Comparison of ENCODE assay signal across 1 cellular context in genomic region chr6:167200806-167201205, GRCh38.
A peak's percentile ranks its signal among the peaks of the same experiment; 100 is the strongest.
TF ChIP-seq lines count a peak whose summit lies in the region.

No MANE protein-coding gene starts in this region.

TF ChIP-seq in HepG2, 621 proteins besides CTCF, POLR2A, EP300 and RAD21:
- TF ChIP-seq, protein P1, sequence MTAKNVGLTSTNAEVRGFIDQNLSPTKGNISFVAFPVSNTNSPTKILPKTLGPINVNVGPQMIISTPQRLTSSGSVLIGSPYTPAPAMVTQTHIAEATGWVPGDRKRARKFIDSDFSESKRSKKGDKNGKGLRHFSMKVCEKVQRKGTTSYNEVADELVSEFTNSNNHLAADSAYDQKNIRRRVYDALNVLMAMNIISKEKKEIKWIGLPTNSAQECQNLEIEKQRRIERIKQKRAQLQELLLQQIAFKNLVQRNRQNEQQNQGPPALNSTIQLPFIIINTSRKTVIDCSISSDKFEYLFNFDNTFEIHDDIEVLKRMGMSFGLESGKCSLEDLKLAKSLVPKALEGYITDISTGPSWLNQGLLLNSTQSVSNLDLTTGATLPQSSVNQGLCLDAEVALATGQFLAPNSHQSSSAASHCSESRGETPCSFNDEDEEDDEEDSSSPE (CRISPR knock-in tag; IDR thresholded peaks at IDR 0.05): no peak
- TF ChIP-seq ZSCAN20 (CRISPR knock-in tag; IDR thresholded peaks at IDR 0.05; ENCODE audit: borderline replicate concordance): no peak
- TF ChIP-seq, protein P2, sequence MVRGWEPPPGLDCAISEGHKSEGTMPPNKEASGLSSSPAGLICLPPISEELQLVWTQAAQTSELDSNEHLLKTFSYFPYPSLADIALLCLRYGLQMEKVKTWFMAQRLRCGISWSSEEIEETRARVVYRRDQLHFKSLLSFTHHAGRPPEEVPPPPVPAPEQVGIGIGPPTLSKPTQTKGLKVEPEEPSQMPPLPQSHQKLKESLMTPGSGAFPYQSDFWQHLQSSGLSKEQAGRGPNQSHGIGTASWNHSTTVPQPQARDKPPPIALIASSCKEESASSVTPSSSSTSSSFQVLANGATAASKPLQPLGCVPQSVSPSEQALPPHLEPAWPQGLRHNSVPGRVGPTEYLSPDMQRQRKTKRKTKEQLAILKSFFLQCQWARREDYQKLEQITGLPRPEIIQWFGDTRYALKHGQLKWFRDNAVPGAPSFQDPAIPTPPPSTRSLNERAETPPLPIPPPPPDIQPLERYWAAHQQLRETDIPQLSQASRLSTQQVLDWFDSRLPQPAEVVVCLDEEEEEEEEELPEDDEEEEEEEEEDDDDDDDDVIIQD (CRISPR knock-in tag; IDR thresholded peaks at IDR 0.05; ENCODE audit: low read depth): peak; percentile 51; the same call in 1 of the 2 replicates
- peak; percentile 64 for TF ChIP-seq FOSL2 (CRISPR knock-in tag; IDR thresholded peaks at IDR 0.05)
- peak; percentile 87 for TF ChIP-seq ZBTB38 (CRISPR knock-in tag; IDR thresholded peaks at IDR 0.05)
- TF ChIP-seq, protein P3, sequence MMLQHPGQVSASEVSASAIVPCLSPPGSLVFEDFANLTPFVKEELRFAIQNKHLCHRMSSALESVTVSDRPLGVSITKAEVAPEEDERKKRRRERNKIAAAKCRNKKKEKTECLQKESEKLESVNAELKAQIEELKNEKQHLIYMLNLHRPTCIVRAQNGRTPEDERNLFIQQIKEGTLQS (CRISPR knock-in tag; IDR thresholded peaks at IDR 0.05): 0 out of 2 replicates have a peak, but pooled peaks have one; percentile 27
- TF ChIP-seq, protein P4, sequence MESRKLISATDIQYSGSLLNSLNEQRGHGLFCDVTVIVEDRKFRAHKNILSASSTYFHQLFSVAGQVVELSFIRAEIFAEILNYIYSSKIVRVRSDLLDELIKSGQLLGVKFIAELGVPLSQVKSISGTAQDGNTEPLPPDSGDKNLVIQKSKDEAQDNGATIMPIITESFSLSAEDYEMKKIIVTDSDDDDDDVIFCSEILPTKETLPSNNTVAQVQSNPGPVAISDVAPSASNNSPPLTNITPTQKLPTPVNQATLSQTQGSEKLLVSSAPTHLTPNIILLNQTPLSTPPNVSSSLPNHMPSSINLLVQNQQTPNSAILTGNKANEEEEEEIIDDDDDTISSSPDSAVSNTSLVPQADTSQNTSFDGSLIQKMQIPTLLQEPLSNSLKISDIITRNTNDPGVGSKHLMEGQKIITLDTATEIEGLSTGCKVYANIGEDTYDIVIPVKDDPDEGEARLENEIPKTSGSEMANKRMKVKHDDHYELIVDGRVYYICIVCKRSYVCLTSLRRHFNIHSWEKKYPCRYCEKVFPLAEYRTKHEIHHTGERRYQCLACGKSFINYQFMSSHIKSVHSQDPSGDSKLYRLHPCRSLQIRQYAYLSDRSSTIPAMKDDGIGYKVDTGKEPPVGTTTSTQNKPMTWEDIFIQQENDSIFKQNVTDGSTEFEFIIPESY (CRISPR knock-in tag; IDR thresholded peaks at IDR 0.05): peak; percentile 83
- TF ChIP-seq, protein P5, sequence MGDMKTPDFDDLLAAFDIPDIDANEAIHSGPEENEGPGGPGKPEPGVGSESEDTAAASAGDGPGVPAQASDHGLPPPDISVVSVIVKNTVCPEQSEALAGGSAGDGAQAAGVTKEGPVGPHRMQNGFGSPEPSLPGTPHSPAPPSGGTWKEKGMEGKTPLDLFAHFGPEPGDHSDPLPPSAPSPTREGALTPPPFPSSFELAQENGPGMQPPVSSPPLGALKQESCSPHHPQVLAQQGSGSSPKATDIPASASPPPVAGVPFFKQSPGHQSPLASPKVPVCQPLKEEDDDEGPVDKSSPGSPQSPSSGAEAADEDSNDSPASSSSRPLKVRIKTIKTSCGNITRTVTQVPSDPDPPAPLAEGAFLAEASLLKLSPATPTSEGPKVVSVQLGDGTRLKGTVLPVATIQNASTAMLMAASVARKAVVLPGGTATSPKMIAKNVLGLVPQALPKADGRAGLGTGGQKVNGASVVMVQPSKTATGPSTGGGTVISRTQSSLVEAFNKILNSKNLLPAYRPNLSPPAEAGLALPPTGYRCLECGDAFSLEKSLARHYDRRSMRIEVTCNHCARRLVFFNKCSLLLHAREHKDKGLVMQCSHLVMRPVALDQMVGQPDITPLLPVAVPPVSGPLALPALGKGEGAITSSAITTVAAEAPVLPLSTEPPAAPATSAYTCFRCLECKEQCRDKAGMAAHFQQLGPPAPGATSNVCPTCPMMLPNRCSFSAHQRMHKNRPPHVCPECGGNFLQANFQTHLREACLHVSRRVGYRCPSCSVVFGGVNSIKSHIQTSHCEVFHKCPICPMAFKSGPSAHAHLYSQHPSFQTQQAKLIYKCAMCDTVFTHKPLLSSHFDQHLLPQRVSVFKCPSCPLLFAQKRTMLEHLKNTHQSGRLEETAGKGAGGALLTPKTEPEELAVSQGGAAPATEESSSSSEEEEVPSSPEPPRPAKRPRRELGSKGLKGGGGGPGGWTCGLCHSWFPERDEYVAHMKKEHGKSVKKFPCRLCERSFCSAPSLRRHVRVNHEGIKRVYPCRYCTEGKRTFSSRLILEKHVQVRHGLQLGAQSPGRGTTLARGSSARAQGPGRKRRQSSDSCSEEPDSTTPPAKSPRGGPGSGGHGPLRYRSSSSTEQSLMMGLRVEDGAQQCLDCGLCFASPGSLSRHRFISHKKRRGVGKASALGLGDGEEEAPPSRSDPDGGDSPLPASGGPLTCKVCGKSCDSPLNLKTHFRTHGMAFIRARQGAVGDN (CRISPR knock-in tag; IDR thresholded peaks at IDR 0.05): peak; percentile 49
